In genomic region chr2:69917854-69918253, GRCh38 we compare ENCODE assay signal across 8 cellular contexts. TPM values are rescaled to one million over a fixed set of nuclear protein-coding genes. Genes with fewer than 3 reads are reported as not detected.
A peak's percentile ranks its signal among the peaks of the same experiment; 100 is the strongest.
DNase-seq lines count a peak whose midpoint lies in the region; ATAC-seq and TF ChIP-seq lines count a peak whose summit lies in the region.

No MANE protein-coding gene starts in this region.

- H3K4me1 Mint-ChIP-seq in dendritic cell treated with granulocyte-macrophage colony-stimulating factor and Interleukin-4, amounts not matched to agents 40 ng/mL and 50 ng/mL, for 4 days (ENCODE audit: low read depth) = peaks cover 26% of the 10 kb centered on the region
- H3K4me1 Mint-ChIP-seq in natural killer cell = peaks cover 26 to 35% of the 10 kb centered on the region in 2 donors
- H3K4me1 Mint-ChIP-seq in activated CD8-positive, alpha-beta memory T cell treated with anti-CD3 and anti-CD28 coated beads, Interleukin-2, amount 10 ng/mL, durations not matched to agents 7 days and 5 days = peaks cover 34% of the 10 kb centered on the region

- no peaks in the 10 kb centered on the region for H3K27me3 Mint-ChIP-seq in dendritic cell treated with granulocyte-macrophage colony-stimulating factor and Interleukin-4, amounts not matched to agents 40 ng/mL and 50 ng/mL, for 4 days
- no peaks in the 10 kb centered on the region for H3K27me3 Mint-ChIP-seq in natural killer cell (ENCODE audit: low read depth in 2 of 2)
- H3K27me3 Mint-ChIP-seq in activated CD8-positive, alpha-beta memory T cell treated with anti-CD3 and anti-CD28 coated beads, Interleukin-2, amount 10 ng/mL, durations not matched to agents 7 days and 5 days = no peaks in the 10 kb centered on the region

- peaks cover 62% of the 10 kb centered on the region for H3K36me3 Mint-ChIP-seq in dendritic cell treated with granulocyte-macrophage colony-stimulating factor and Interleukin-4, amounts not matched to agents 40 ng/mL and 50 ng/mL, for 4 days (ENCODE audit: low read depth)
- peaks cover 8% of the 10 kb centered on the region for H3K36me3 Mint-ChIP-seq in natural killer cell
- peaks cover 31% of the 10 kb centered on the region for H3K36me3 Mint-ChIP-seq in activated CD8-positive, alpha-beta memory T cell treated with anti-CD3 and anti-CD28 coated beads, Interleukin-2, amount 10 ng/mL, durations not matched to agents 7 days and 5 days

- TF ChIP-seq CTCF in natural killer cell (IDR thresholded peaks at IDR 0.05) = no peak

- no peak for ATAC-seq in natural killer cell
- no peak for ATAC-seq in activated CD8-positive, alpha-beta memory T cell treated with anti-CD3 and anti-CD28 coated beads, Interleukin-2, amount 10 ng/mL, durations not matched to agents 7 days and 5 days

- H3K27ac Mint-ChIP-seq in dendritic cell treated with granulocyte-macrophage colony-stimulating factor and Interleukin-4, amounts not matched to agents 40 ng/mL and 50 ng/mL, for 4 days = peak overlapping the region; percentile 88
- peak overlapping the region; percentile 66 to 79 for H3K27ac Mint-ChIP-seq in natural killer cell
- H3K27ac Mint-ChIP-seq in activated CD8-positive, alpha-beta memory T cell treated with anti-CD3 and anti-CD28 coated beads, Interleukin-2, amount 10 ng/mL, durations not matched to agents 7 days and 5 days = no peak overlapping the region

- peak overlapping the region; percentile 61 for H3K4me3 Mint-ChIP-seq in dendritic cell treated with granulocyte-macrophage colony-stimulating factor and Interleukin-4, amounts not matched to agents 40 ng/mL and 50 ng/mL, for 4 days
- no peak overlapping the region for H3K4me3 Mint-ChIP-seq in natural killer cell
- H3K4me3 Mint-ChIP-seq in activated CD8-positive, alpha-beta memory T cell treated with anti-CD3 and anti-CD28 coated beads, Interleukin-2, amount 10 ng/mL, durations not matched to agents 7 days and 5 days = no peak overlapping the region

- H3K9me3 Mint-ChIP-seq in dendritic cell treated with granulocyte-macrophage colony-stimulating factor and Interleukin-4, amounts not matched to agents 40 ng/mL and 50 ng/mL, for 4 days = no peaks in the 10 kb centered on the region
- H3K9me3 Mint-ChIP-seq in natural killer cell = no peaks in the 10 kb centered on the region
- H3K9me3 Mint-ChIP-seq in activated CD8-positive, alpha-beta memory T cell treated with anti-CD3 and anti-CD28 coated beads, Interleukin-2, amount 10 ng/mL, durations not matched to agents 7 days and 5 days (ENCODE audit: low read depth) = no peaks in the 10 kb centered on the region

- in situ Hi-C loops in Caki2 (cut with HindIII; ENCODE audit: low pct_unique_long_range_greater_than_20kb, low sequenced_read_pairs) = no loop called here

- peak; percentile 40 for DNase-seq in Caki2 (ENCODE audit: low read depth)
- DNase-seq in NAMALWA (ENCODE audit: low spot score) = peak; percentile 12
- DNase-seq in natural killer cell = no peak
- DNase-seq in ureter (ENCODE audit: low spot score) = no peak
- DNase-seq in central memory CD4-positive, alpha-beta T cell = no peak
- DNase-seq in activated CD8-positive, alpha-beta memory T cell treated with anti-CD3 and anti-CD28 coated beads, Interleukin-2, amount 10 ng/mL, durations not matched to agents 7 days and 5 days = no peak
- DNase-seq in stimulated activated CD8-positive, alpha-beta memory T cell treated with anti-CD3 and anti-CD28 coated beads, Interleukin-4, amount 100 ng/mL, for 48 hours = no peak

- CTCF ChIA-PET in activated CD8-positive, alpha-beta memory T cell treated with anti-CD3 and anti-CD28 coated beads, Interleukin-2, amount 10 ng/mL, durations not matched to agents 7 days and 5 days (lab: Charles Lee) = no interaction called here

- intact Hi-C loops in dendritic cell treated with granulocyte-macrophage colony-stimulating factor and Interleukin-4, amounts not matched to agents 40 ng/mL and 50 ng/mL, for 4 days (cut with micrococcal nuclease) = no loop called here
- intact Hi-C loops in natural killer cell (cut with micrococcal nuclease) = no loop called here

RNA-seq across cellular contexts. Expression of gene MXD1, which starts 2.9 kb away (rescaled TPM):
- total RNA-seq in Caki2 (2014; rRNA removed; shearing (Covaris generic); ENCODE audit: low replicate concordance) = 0.52 and 0.88 TPM in 2 replicates
- total RNA-seq in natural killer cell (100 to 1,000 TPM in 2 of 3 donors, 10 to 100 TPM in 1; 63.0 to 165 (median 112) TPM), ureter (11.8 TPM)
- 10 to 100 TPM; 19.3 to 22.3 TPM for total RNA-seq in activated CD8-positive, alpha-beta memory T cell treated with anti-CD3 and anti-CD28 coated beads, Interleukin-2, amount 10 ng/mL, durations not matched to agents 7 days and 5 days

RNA-seq across cellular contexts. Expression of gene SNRNP27, which starts 24.1 kb away (rescaled TPM):
- total RNA-seq in Caki2 (2014; rRNA removed; shearing (Covaris generic); ENCODE audit: low replicate concordance) = 79.2 and 99.1 TPM in 2 replicates
- total RNA-seq in natural killer cell (10 to 100 TPM; 53.2 to 61.5 (median 58.2) TPM), ureter (34.8 TPM)
- 10 to 100 TPM; 54.6 to 60.0 TPM for total RNA-seq in activated CD8-positive, alpha-beta memory T cell treated with anti-CD3 and anti-CD28 coated beads, Interleukin-2, amount 10 ng/mL, durations not matched to agents 7 days and 5 days

RNA-seq across cellular contexts. Expression of gene ASPRV1, which starts 43.6 kb away (rescaled TPM):
- 0.12 and 0.81 TPM in 2 replicates for total RNA-seq in Caki2 (2014; rRNA removed; shearing (Covaris generic); ENCODE audit: low replicate concordance)
- 1 to 10 TPM; 1.4 to 2.7 (median 1.9) TPM for total RNA-seq in natural killer cell
- total RNA-seq in ureter = 1.7 TPM
- total RNA-seq in activated CD8-positive, alpha-beta memory T cell treated with anti-CD3 and anti-CD28 coated beads, Interleukin-2, amount 10 ng/mL, durations not matched to agents 7 days and 5 days = 1 to 10 TPM; 1.3 to 1.8 TPM

Comparison
In these comparisons a context has a peak if more than half of its experiments do, and no peak if none do; other contexts are left out.
1. DNase-seq: peak in Caki2 (single experiment) and NAMALWA (single experiment); none in natural killer cell (single experiment), ureter (single experiment), central memory CD4-positive, alpha-beta T cell (single experiment), activated CD8-positive, alpha-beta memory T cell treated with anti-CD3 and anti-CD28 coated beads, Interleukin-2, amount 10 ng/mL, durations not matched to agents 7 days and 5 days (single experiment) and stimulated activated CD8-positive, alpha-beta memory T cell treated with anti-CD3 and anti-CD28 coated beads, Interleukin-4, amount 100 ng/mL, for 48 hours (single experiment).